In the genomic region with DNA sequence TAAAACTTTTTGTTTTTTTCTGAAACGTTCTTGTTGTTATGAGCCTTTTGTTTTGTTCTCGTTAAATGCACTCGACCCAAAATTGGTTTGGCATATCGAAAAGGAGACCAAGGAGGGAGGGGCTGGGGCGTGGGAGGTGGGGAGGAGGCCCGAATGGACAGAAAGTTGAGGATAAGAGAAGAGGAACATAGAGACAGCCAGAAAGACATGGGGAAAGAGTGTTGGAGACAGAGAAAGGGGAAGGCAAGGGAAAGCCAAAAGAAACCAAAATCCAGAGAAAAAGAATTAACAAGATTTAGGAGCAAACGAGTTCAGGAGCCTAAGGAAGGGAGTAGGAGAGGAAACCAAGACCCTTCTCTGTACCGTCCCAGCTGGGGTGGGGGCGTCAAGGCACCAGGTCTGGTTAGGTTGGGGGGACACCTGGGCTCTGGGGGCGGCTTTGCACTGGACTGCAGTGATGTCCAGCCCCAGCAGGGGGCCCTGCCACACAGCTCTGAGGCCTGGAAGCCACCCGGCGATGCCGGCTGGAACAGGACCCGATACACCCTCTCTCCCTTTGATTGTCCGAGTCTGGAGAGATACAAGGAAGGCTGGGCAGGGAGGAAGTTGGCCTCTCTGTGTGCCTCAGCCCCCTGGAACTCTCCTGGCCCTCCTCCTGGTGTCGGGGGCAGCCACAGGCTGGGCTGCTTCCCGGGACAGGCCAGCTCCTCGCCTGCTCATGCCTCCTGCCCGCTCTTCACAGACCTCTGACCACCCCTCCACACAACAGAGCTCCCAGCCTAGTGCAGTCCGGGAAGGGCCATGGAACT, we compare ENCODE assay signal across 1 cellular context.
TF ChIP-seq lines count a peak whose summit lies in the region.

No MANE protein-coding gene starts in this region.

TF ChIP-seq in A549, 52 proteins besides CTCF, POLR2A, EP300 and RAD21:
- no peak for TF ChIP-seq MYC (IDR thresholded peaks at IDR 0.05; ENCODE audit: borderline replicate concordance, low read length)
- TF ChIP-seq SMC3 (IDR thresholded peaks at IDR 0.05): peak; percentile 40; the same call in 2 of the 3 replicates
